In genomic region chr14:97408937-97409860, GRCh38 we compare ENCODE assay signal across 1 cellular context.
TF ChIP-seq lines count a peak whose summit lies in the region.

No MANE protein-coding gene starts in this region.

TF ChIP-seq in GM12878, 131 proteins besides CTCF, POLR2A, EP300 and RAD21 (continued from another document):
- TF ChIP-seq ZBTB40 (IDR thresholded peaks at IDR 0.05; ENCODE audit: borderline replicate concordance) (no peak), MXI1 (IDR thresholded peaks at IDR 0.05; ENCODE audit: low read depth, low read length) (no peak), POU2F2 (IDR thresholded peaks at IDR 0.05; ENCODE audit: borderline replicate concordance, low read depth, low read length) (no peak), RELB (IDR thresholded peaks at IDR 0.05; ENCODE audit: low read depth) (0 out of 2 replicates have a peak, but pooled peaks have one; percentile 41), NR2C2 (IDR thresholded peaks at IDR 0.05; ENCODE audit: borderline replicate concordance, control insufficient read depth, insufficient read length, low read depth) (no peak), IKZF1 (conservative IDR thresholded peaks at IDR 0.05) (no peak), CBFB (IDR thresholded peaks at IDR 0.05; ENCODE audit: low read depth) (0 out of 2 replicates have a peak, but pooled peaks have one; percentile 19), SPI1 (IDR thresholded peaks at IDR 0.05; ENCODE audit: borderline replicate concordance, insufficient read depth, low read depth, low read length) (no peak), NFIC (IDR thresholded peaks at IDR 0.05; ENCODE audit: low read depth, low read length) (peak; percentile 85; the same call in 1 of the 2 replicates), MYC (IDR thresholded peaks at IDR 0.05; ENCODE audit: insufficient read depth, insufficient read length, insufficient replicate concordance, low read length, severe bottlenecking) (no peak), SUZ12 (IDR thresholded peaks at IDR 0.05; ENCODE audit: unreplicated experiment) (no peak), MEF2A (IDR thresholded peaks at IDR 0.05; ENCODE audit: insufficient read depth, low read depth, low read length) (0 out of 2 replicates have a peak, but pooled peaks have one; percentile 35), ZNF384 (IDR thresholded peaks at IDR 0.05; ENCODE audit: borderline replicate concordance, low read depth, low read length) (peak; percentile 91), ATF3 (IDR thresholded peaks at IDR 0.05; ENCODE audit: borderline replicate concordance, extremely low read depth, low read depth, low read length) (no peak), NBN (IDR thresholded peaks at IDR 0.05) (peak; percentile 42; the same call in 1 of the 2 replicates), EGR1 (IDR thresholded peaks at IDR 0.05; ENCODE audit: borderline replicate concordance in 1 of 2, low read depth in 2 of 2, low read length in 2 of 2) (peak in 1 of 2 experiments; percentile 3; a peak in 1 of 3 replicates), NR2F1 (conservative IDR thresholded peaks at IDR 0.05) (no peak), RUNX3 (IDR thresholded peaks at IDR 0.05; ENCODE audit: low read length) (peak; percentile 45; the same call in 1 of the 2 replicates), SIX5 (IDR thresholded peaks at IDR 0.05; ENCODE audit: low read depth, low read length, severe bottlenecking) (no peak), SMARCA5 (IDR thresholded peaks at IDR 0.05) (no peak), MLLT1 (IDR thresholded peaks at IDR 0.05) (peak; percentile 71), KLF5 (IDR thresholded peaks at IDR 0.05; ENCODE audit: partially characterized antibody) (no peak), PAX8 (IDR thresholded peaks at IDR 0.05) (no peak), TCF7 (IDR thresholded peaks at IDR 0.05; ENCODE audit: borderline replicate concordance) (no peak), HDAC2 (IDR thresholded peaks at IDR 0.05) (no peak), IKZF2 (IDR thresholded peaks at IDR 0.05) (peak; percentile 21 to 42; a peak in 2 of 4 replicates), ZBED1 (IDR thresholded peaks at IDR 0.05; ENCODE audit: borderline replicate concordance) (no peak; the same call in 1 of the 2 replicates), CBX3 (IDR thresholded peaks at IDR 0.05; ENCODE audit: borderline replicate concordance, low read depth) (no peak), SMAD1 (IDR thresholded peaks at IDR 0.05; ENCODE audit: low read depth, partially characterized antibody) (peak; percentile 62), RFX5 (IDR thresholded peaks at IDR 0.05; ENCODE audit: low read depth, low read length) (no peak), TCF3 (IDR thresholded peaks at IDR 0.05; ENCODE audit: borderline replicate concordance, insufficient read depth, low read depth, low read length) (no peak), MEF2B (IDR thresholded peaks at IDR 0.05; ENCODE audit: partially characterized antibody, poor library complexity, severe bottlenecking) (peak; percentile 26)
- TF ChIP-seq, protein P1, sequence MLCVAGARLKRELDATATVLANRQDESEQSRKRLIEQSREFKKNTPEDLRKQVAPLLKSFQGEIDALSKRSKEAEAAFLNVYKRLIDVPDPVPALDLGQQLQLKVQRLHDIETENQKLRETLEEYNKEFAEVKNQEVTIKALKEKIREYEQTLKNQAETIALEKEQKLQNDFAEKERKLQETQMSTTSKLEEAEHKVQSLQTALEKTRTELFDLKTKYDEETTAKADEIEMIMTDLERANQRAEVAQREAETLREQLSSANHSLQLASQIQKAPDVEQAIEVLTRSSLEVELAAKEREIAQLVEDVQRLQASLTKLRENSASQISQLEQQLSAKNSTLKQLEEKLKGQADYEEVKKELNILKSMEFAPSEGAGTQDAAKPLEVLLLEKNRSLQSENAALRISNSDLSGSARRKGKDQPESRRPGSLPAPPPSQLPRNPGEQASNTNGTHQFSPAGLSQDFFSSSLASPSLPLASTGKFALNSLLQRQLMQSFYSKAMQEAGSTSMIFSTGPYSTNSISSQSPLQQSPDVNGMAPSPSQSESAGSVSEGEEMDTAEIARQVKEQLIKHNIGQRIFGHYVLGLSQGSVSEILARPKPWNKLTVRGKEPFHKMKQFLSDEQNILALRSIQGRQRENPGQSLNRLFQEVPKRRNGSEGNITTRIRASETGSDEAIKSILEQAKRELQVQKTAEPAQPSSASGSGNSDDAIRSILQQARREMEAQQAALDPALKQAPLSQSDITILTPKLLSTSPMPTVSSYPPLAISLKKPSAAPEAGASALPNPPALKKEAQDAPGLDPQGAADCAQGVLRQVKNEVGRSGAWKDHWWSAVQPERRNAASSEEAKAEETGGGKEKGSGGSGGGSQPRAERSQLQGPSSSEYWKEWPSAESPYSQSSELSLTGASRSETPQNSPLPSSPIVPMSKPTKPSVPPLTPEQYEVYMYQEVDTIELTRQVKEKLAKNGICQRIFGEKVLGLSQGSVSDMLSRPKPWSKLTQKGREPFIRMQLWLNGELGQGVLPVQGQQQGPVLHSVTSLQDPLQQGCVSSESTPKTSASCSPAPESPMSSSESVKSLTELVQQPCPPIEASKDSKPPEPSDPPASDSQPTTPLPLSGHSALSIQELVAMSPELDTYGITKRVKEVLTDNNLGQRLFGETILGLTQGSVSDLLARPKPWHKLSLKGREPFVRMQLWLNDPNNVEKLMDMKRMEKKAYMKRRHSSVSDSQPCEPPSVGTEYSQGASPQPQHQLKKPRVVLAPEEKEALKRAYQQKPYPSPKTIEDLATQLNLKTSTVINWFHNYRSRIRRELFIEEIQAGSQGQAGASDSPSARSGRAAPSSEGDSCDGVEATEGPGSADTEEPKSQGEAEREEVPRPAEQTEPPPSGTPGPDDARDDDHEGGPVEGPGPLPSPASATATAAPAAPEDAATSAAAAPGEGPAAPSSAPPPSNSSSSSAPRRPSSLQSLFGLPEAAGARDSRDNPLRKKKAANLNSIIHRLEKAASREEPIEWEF (IDR thresholded peaks at IDR 0.05; ENCODE audit: insufficient replicate concordance, low read depth, low read length) = peak; percentile 26
- TF ChIP-seq, protein P2, sequence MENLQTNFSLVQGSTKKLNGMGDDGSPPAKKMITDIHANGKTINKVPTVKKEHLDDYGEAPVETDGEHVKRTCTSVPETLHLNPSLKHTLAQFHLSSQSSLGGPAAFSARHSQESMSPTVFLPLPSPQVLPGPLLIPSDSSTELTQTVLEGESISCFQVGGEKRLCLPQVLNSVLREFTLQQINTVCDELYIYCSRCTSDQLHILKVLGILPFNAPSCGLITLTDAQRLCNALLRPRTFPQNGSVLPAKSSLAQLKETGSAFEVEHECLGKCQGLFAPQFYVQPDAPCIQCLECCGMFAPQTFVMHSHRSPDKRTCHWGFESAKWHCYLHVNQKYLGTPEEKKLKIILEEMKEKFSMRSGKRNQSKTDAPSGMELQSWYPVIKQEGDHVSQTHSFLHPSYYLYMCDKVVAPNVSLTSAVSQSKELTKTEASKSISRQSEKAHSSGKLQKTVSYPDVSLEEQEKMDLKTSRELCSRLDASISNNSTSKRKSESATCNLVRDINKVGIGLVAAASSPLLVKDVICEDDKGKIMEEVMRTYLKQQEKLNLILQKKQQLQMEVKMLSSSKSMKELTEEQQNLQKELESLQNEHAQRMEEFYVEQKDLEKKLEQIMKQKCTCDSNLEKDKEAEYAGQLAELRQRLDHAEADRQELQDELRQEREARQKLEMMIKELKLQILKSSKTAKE (IDR thresholded peaks at IDR 0.05; ENCODE audit: low read depth, poor library complexity, severe bottlenecking) = peak; percentile 43
- TF ChIP-seq, protein P3, sequence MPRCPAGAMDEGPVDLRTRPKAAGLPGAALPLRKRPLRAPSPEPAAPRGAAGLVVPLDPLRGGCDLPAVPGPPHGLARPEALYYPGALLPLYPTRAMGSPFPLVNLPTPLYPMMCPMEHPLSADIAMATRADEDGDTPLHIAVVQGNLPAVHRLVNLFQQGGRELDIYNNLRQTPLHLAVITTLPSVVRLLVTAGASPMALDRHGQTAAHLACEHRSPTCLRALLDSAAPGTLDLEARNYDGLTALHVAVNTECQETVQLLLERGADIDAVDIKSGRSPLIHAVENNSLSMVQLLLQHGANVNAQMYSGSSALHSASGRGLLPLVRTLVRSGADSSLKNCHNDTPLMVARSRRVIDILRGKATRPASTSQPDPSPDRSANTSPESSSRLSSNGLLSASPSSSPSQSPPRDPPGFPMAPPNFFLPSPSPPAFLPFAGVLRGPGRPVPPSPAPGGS (IDR thresholded peaks at IDR 0.05; ENCODE audit: borderline replicate concordance, insufficient read depth, low read depth, low read length, poor library complexity, severe bottlenecking) = peak; percentile 84
- TF ChIP-seq, protein P4, sequence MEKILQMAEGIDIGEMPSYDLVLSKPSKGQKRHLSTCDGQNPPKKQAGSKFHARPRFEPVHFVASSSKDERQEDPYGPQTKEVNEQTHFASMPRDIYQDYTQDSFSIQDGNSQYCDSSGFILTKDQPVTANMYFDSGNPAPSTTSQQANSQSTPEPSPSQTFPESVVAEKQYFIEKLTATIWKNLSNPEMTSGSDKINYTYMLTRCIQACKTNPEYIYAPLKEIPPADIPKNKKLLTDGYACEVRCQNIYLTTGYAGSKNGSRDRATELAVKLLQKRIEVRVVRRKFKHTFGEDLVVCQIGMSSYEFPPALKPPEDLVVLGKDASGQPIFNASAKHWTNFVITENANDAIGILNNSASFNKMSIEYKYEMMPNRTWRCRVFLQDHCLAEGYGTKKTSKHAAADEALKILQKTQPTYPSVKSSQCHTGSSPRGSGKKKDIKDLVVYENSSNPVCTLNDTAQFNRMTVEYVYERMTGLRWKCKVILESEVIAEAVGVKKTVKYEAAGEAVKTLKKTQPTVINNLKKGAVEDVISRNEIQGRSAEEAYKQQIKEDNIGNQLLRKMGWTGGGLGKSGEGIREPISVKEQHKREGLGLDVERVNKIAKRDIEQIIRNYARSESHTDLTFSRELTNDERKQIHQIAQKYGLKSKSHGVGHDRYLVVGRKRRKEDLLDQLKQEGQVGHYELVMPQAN (conservative IDR thresholded peaks at IDR 0.05) = no peak
